Comparison of ENCODE assay signal across 20 cellular contexts in the genomic region with DNA sequence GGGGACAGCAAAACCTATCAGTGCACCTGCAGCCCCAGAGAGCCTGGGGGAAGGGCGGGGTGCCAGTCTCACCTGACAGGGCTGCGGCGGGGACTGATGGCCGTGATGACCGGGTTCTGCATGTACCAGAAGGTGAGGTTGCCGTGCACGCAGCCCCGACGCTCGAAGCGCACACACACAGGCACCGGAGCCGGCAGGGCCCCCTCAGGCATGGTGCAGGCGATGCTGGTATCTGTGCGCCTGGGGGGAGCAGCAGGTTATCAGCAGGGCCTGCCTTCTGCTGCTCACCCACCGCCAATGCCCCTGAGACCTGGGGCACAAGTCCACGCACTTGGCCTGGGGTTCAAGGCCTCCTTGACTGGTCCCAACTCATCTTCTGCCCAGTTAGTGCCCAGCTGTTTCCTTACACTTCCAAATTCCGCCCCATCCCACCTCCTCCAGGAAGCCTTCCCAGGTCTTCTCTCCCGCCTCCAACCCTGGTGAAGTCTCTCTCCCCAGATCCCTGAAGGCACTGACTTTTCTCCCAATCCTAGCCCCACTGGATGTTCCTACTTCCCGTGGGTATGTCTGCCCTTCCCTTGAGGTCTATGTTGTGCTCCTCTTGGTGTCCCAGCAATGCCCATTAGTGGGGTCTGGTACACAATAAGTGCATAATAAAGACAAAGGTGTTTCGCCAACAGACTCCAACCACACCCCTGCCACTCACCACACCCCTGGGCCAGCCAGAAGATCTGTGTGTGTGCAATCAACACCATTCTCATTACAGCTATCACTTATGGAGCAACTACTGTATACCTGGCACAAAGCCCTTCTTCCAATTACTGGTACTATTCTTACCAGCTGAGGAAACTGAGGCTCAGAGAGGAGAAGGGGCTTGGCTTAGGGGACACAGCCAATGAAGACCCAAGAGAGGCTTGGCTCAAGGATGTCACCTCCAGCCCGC. TPM values are rescaled to one million over a fixed set of nuclear protein-coding genes. Genes with fewer than 3 reads are reported as not detected.
DNase-seq lines count a peak whose midpoint lies in the region; ATAC-seq and TF ChIP-seq lines count a peak whose summit lies in the region.
"Had no signal": no experiment of that assay in that cellular context is flagged by ENCODE, and none has a peak within 500 bp of the region (broad histone marks: within the 10 kb centered on the region; RNA-seq: fewer than 3 reads in every experiment).

No MANE protein-coding gene starts in this region.

- DNase-seq in GM23338 (ENCODE audit: low spot score) = no peak
- no peak for DNase-seq in central memory CD8-positive, alpha-beta T cell (ENCODE audit: low spot score in 2 of 2)
- no peak for DNase-seq in nephron progenitor cell
- DNase-seq in GM10266 (ENCODE audit: extremely low spot score) = no peak
- no peak for DNase-seq in NCI-H2107 (lab: John Stamatoyannopoulos, UW)
- DNase-seq: DMS79 treated with DMSO at 0.1 percent for 48 hours, KG1, NCI-H1436, NCI-H2029 treated with DMSO at 0.1 percent for 48 hours, NCI-H510A treated with DMSO at 0.1 percent for 48 hours, NCI-H82, PC-3 had no signal

- H3K9me3 Mint-ChIP-seq in GM23338 (no peaks in the 10 kb centered on the region; the same call in 2 of the 3 replicates), nephron progenitor cell (no peaks in the 10 kb centered on the region)
- H3K9me3 Mint-ChIP-seq in central memory CD8-positive, alpha-beta T cell = no peaks in the 10 kb centered on the region

- H3K4me1 ChIP-seq in BLaER1 (peaks cover 63% of the 10 kb centered on the region), GM23338 (ENCODE audit: insufficient read depth) (no peaks in the 10 kb centered on the region)

- no peak overlapping the region for H3K9ac ChIP-seq in BLaER1

- H3K9me3 ChIP-seq in BLaER1 = no peaks in the 10 kb centered on the region

- H4K20me1 ChIP-seq in BLaER1 = no peaks in the 10 kb centered on the region
- H4K20me1 ChIP-seq in GM23338 (replicated peaks; ENCODE audit: insufficient read depth) = no peaks in the 10 kb centered on the region

- no peak for TF ChIP-seq CTCF in GM23338 (conservative IDR thresholded peaks at IDR 0.05; ENCODE audit: low read depth in 2 of 2)
- TF ChIP-seq CTCF in nephron progenitor cell (IDR thresholded peaks at IDR 0.05) = no peak
- no peak for TF ChIP-seq CTCF in GM10266 (IDR thresholded peaks at IDR 0.05; ENCODE audit: control insufficient read depth, insufficient read depth, low read depth, missing control alignments)

- H3K27ac Mint-ChIP-seq in GM23338 (peak overlapping the region; percentile 24; the same call in 1 of the 2 replicates), nephron progenitor cell (peak overlapping the region; percentile 33)
- H3K27ac Mint-ChIP-seq in central memory CD8-positive, alpha-beta T cell (ENCODE audit: low read depth) = peak overlapping the region; percentile 62

- no peak overlapping the region for H3K4me3 ChIP-seq in BLaER1
- H3K4me3 ChIP-seq in GM23338 = no peak overlapping the region
- H3K4me3 ChIP-seq: GM12878 had no signal

- H3K36me3 Mint-ChIP-seq in GM23338 (ENCODE audit: low read depth) (peaks cover 2% of the 10 kb centered on the region; the same call in 1 of the 3 replicates), nephron progenitor cell (ENCODE audit: low read depth) (peaks cover 4% of the 10 kb centered on the region)
- peaks cover 21% of the 10 kb centered on the region for H3K36me3 Mint-ChIP-seq in central memory CD8-positive, alpha-beta T cell (ENCODE audit: insufficient read depth)

- no peaks in the 10 kb centered on the region for H3K79me2 ChIP-seq in GM23338 (replicated peaks; ENCODE audit: insufficient read depth)

- peaks cover 73% of the 10 kb centered on the region for H3K36me3 ChIP-seq in BLaER1
- H3K36me3 ChIP-seq in GM23338 (ENCODE audit: insufficient read depth) = no peaks in the 10 kb centered on the region

- H3K27ac ChIP-seq in BLaER1 (peak overlapping the region; percentile 72), GM23338 (ENCODE audit: low read depth) (no peak overlapping the region)
- H3K27ac ChIP-seq: RWPE1 had no signal

- H2AFZ ChIP-seq in GM23338 = no peak overlapping the region

- H3K4me2 ChIP-seq in BLaER1 (0 out of 2 replicates have a peak overlapping the region, but pooled peaks have one; percentile 97), GM23338 (no peak overlapping the region)

- H3K27me3 ChIP-seq in BLaER1 (no peaks in the 10 kb centered on the region), GM23338 (ENCODE audit: insufficient read depth) (no peaks in the 10 kb centered on the region)

- H3K4me3 Mint-ChIP-seq in GM23338 = no peak overlapping the region
- no peak overlapping the region for H3K4me3 Mint-ChIP-seq in central memory CD8-positive, alpha-beta T cell
- no peak overlapping the region for H3K4me3 Mint-ChIP-seq in nephron progenitor cell

- ATAC-seq in GM23338 (no peak), SK-N-SH treated with all-trans-retinoic acid at 6 μM for 48 hours (no peak), HG03378 (IDR thresholded peaks at IDR 0.05; ENCODE audit: unreplicated experiment) (no peak)
- ATAC-seq in central memory CD8-positive, alpha-beta T cell (replicated peaks; ENCODE audit: extremely low read depth, poor library complexity, severe bottlenecking) = no peak
- ATAC-seq: GM12878, HCT116, PC-3 had no signal

- no peaks in the 10 kb centered on the region for H3F3A ChIP-seq in GM23338 (replicated peaks; ENCODE audit: low read depth)

- H3K9me2 ChIP-seq in GM23338 (ENCODE audit: insufficient read depth) = no peaks in the 10 kb centered on the region

- peaks cover 3% of the 10 kb centered on the region for H3K27me3 Mint-ChIP-seq in GM23338 (ENCODE audit: insufficient read depth, low read depth, poor library complexity)
- H3K27me3 Mint-ChIP-seq in central memory CD8-positive, alpha-beta T cell = no peaks in the 10 kb centered on the region
- peaks cover 3% of the 10 kb centered on the region for H3K27me3 Mint-ChIP-seq in nephron progenitor cell (ENCODE audit: low read depth, poor library complexity)

- H3K4me1 Mint-ChIP-seq in GM23338 (peaks cover 14% of the 10 kb centered on the region), nephron progenitor cell (peaks cover 12% of the 10 kb centered on the region)
- peaks cover 72% of the 10 kb centered on the region for H3K4me1 Mint-ChIP-seq in central memory CD8-positive, alpha-beta T cell

TF ChIP-seq in GM23338, 12 proteins besides CTCF, POLR2A, EP300 and RAD21 (continues in another document):
- no peak for TF ChIP-seq STAT1 (IDR thresholded peaks at IDR 0.05; ENCODE audit: unreplicated experiment)
- TF ChIP-seq, protein P1, sequence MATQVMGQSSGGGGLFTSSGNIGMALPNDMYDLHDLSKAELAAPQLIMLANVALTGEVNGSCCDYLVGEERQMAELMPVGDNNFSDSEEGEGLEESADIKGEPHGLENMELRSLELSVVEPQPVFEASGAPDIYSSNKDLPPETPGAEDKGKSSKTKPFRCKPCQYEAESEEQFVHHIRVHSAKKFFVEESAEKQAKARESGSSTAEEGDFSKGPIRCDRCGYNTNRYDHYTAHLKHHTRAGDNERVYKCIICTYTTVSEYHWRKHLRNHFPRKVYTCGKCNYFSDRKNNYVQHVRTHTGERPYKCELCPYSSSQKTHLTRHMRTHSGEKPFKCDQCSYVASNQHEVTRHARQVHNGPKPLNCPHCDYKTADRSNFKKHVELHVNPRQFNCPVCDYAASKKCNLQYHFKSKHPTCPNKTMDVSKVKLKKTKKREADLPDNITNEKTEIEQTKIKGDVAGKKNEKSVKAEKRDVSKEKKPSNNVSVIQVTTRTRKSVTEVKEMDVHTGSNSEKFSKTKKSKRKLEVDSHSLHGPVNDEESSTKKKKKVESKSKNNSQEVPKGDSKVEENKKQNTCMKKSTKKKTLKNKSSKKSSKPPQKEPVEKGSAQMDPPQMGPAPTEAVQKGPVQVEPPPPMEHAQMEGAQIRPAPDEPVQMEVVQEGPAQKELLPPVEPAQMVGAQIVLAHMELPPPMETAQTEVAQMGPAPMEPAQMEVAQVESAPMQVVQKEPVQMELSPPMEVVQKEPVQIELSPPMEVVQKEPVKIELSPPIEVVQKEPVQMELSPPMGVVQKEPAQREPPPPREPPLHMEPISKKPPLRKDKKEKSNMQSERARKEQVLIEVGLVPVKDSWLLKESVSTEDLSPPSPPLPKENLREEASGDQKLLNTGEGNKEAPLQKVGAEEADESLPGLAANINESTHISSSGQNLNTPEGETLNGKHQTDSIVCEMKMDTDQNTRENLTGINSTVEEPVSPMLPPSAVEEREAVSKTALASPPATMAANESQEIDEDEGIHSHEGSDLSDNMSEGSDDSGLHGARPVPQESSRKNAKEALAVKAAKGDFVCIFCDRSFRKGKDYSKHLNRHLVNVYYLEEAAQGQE (IDR thresholded peaks at IDR 0.05; ENCODE audit: unreplicated experiment) = no peak

TF ChIP-seq in SK-N-SH treated with all-trans-retinoic acid at 6 μM for 48 hours, 23 proteins besides CTCF, POLR2A, EP300 and RAD21:
- TF ChIP-seq, protein P2, sequence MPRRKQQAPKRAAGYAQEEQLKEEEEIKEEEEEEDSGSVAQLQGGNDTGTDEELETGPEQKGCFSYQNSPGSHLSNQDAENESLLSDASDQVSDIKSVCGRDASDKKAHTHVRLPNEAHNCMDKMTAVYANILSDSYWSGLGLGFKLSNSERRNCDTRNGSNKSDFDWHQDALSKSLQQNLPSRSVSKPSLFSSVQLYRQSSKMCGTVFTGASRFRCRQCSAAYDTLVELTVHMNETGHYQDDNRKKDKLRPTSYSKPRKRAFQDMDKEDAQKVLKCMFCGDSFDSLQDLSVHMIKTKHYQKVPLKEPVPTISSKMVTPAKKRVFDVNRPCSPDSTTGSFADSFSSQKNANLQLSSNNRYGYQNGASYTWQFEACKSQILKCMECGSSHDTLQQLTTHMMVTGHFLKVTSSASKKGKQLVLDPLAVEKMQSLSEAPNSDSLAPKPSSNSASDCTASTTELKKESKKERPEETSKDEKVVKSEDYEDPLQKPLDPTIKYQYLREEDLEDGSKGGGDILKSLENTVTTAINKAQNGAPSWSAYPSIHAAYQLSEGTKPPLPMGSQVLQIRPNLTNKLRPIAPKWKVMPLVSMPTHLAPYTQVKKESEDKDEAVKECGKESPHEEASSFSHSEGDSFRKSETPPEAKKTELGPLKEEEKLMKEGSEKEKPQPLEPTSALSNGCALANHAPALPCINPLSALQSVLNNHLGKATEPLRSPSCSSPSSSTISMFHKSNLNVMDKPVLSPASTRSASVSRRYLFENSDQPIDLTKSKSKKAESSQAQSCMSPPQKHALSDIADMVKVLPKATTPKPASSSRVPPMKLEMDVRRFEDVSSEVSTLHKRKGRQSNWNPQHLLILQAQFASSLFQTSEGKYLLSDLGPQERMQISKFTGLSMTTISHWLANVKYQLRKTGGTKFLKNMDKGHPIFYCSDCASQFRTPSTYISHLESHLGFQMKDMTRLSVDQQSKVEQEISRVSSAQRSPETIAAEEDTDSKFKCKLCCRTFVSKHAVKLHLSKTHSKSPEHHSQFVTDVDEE (CRISPR knock-in tag; IDR thresholded peaks at IDR 0.05) = no peak
- no peak for TF ChIP-seq OSR1 (CRISPR knock-in tag; IDR thresholded peaks at IDR 0.05)

RNA-seq across cellular contexts. Expression of a gene that starts 28.9 kb away (rescaled TPM):
- not detected in 2 replicates for total RNA-seq in GM23338 (2014; rRNA removed; shearing (Covaris generic))
- polyA plus RNA-seq in GM23338 (2016; fragmentation: Nextera tagmentation; extraction: Ambion mirVana) = not detected in 2 replicates
- total RNA-seq: G401, GM12878, M059J, PC-3 had no signal
- polyA plus RNA-seq: GM12878 had no signal

RNA-seq across cellular contexts. Expression of a gene that starts 34.6 kb away (rescaled TPM):
- 30.7 and 60.4 TPM in 2 replicates for total RNA-seq in GM23338 (2014; rRNA removed; shearing (Covaris generic))
- 13.3 and 14.7 TPM in 2 replicates for polyA plus RNA-seq in GM23338 (2016; fragmentation: Nextera tagmentation; extraction: Ambion mirVana)

RNA-seq across cellular contexts. Expression of a gene that starts 43.4 kb away (rescaled TPM):
- not detected in 2 replicates for total RNA-seq in GM23338 (2014; rRNA removed; shearing (Covaris generic))
- not detected in 2 replicates for polyA plus RNA-seq in GM23338 (2016; fragmentation: Nextera tagmentation; extraction: Ambion mirVana)
- total RNA-seq: G401, GM12878, PC-3 had no signal
- polyA plus RNA-seq: GM12878 had no signal
